36 cellular contexts compared by ENCODE assay signal in genomic region chr12:76137611-76138010, GRCh38. TPM values are rescaled to one million over a fixed set of nuclear protein-coding genes. Genes with fewer than 3 reads are reported as not detected.
DNase-seq lines count a peak whose midpoint lies in the region; ATAC-seq, FAIRE-seq and TF ChIP-seq lines count a peak whose summit lies in the region.
"Had no signal": no experiment of that assay in that cellular context is flagged by ENCODE, and none has a peak within 500 bp of the region (broad histone marks: within the 10 kb centered on the region; RNA-seq: fewer than 3 reads in every experiment).

No MANE protein-coding gene starts in this region.

- no peaks in the 10 kb centered on the region for H3K4me1 ChIP-seq in left ventricle myocardium inferior
- H3K4me1 ChIP-seq in astrocyte (ENCODE audit: insufficient read depth, low read length) = no peaks in the 10 kb centered on the region
- H3K4me1 ChIP-seq: esophagus muscularis mucosa, prostate gland had no signal

- H3K9me3 Mint-ChIP-seq in astrocyte (ENCODE audit: unreplicated experiment) = peaks cover 4% of the 10 kb centered on the region
- H3K9me3 Mint-ChIP-seq: activated CD4-positive, alpha-beta memory T cell treated with anti-CD3 and anti-CD28 coated beads, Interleukin-2, amount 10 ng/mL, durations not matched to agents 7 days and 5 days; CD4-positive, alpha-beta T cell had no signal

- H3K36me3 ChIP-seq in left ventricle myocardium inferior (no peaks in the 10 kb centered on the region), astrocyte (ENCODE audit: insufficient read depth, low read length) (no peaks in the 10 kb centered on the region)
- H3K36me3 ChIP-seq: esophagus muscularis mucosa, prostate gland had no signal

- H3K79me2 ChIP-seq in astrocyte (ENCODE audit: insufficient read depth, low read length) = no peaks in the 10 kb centered on the region

- H3K9ac ChIP-seq in astrocyte (ENCODE audit: low read length) = no peak overlapping the region

- peaks cover 20% of the 10 kb centered on the region for H3K9me3 ChIP-seq in left ventricle myocardium inferior (replicated peaks)
- H3K9me3 ChIP-seq in astrocyte (ENCODE audit: insufficient read depth, low read depth, low read length) = no peaks in the 10 kb centered on the region
- H3K9me3 ChIP-seq: prostate gland had no signal

- no peak overlapping the region for H2AFZ ChIP-seq in astrocyte (ENCODE audit: low read depth, low read length)

- H4K20me1 ChIP-seq in astrocyte (ENCODE audit: insufficient read depth, low read length) = no peaks in the 10 kb centered on the region

- H3K27me3 ChIP-seq in left ventricle myocardium inferior (ENCODE audit: low read depth) = no peaks in the 10 kb centered on the region
- H3K27me3 ChIP-seq in astrocyte (ENCODE audit: insufficient read depth, low read length) = no peaks in the 10 kb centered on the region
- H3K27me3 ChIP-seq: esophagus muscularis mucosa had no signal

- peak; percentile 63 to 89 for ATAC-seq in left cardiac atrium
- no peak for ATAC-seq in GM19328 (IDR thresholded peaks at IDR 0.05; ENCODE audit: unreplicated experiment)
- ATAC-seq in HG02610 (IDR thresholded peaks at IDR 0.05; ENCODE audit: unreplicated experiment) = no peak
- ATAC-seq: activated naive CD8-positive, alpha-beta T cell treated with anti-CD3 and anti-CD28 coated beads, Interleukin-2, amount 50 U/mL, for 24 hours; left ventricle myocardium superior; Panc1; sciatic nerve had no signal

- peak overlapping the region; percentile 23 for H3K4me2 ChIP-seq in astrocyte (ENCODE audit: low read length)

- TF ChIP-seq CTCF in left ventricle myocardium inferior (IDR thresholded peaks at IDR 0.05; ENCODE audit: borderline replicate concordance) (no peak), astrocyte (IDR thresholded peaks at IDR 0.05; ENCODE audit: insufficient read depth, low read depth, low read length) (no peak)

- no peaks in the 10 kb centered on the region for H3K27me3 Mint-ChIP-seq in astrocyte (ENCODE audit: low read depth, unreplicated experiment)
- H3K27me3 Mint-ChIP-seq: activated CD4-positive, alpha-beta memory T cell treated with anti-CD3 and anti-CD28 coated beads, Interleukin-2, amount 10 ng/mL, durations not matched to agents 7 days and 5 days; CD4-positive, alpha-beta T cell; type B pancreatic cell had no signal

- intact Hi-C loops in left cardiac atrium (cut with DNase I) = no loop called here
- intact Hi-C loops in left ventricle myocardium inferior (cut with micrococcal nuclease) = no loop called here

- peaks cover 4% of the 10 kb centered on the region for H3K36me3 Mint-ChIP-seq in astrocyte (ENCODE audit: low read depth, unreplicated experiment)
- H3K36me3 Mint-ChIP-seq: type B pancreatic cell had no signal

- no peak overlapping the region for H3K27ac Mint-ChIP-seq in astrocyte (ENCODE audit: unreplicated experiment)
- H3K27ac Mint-ChIP-seq: activated CD4-positive, alpha-beta memory T cell treated with anti-CD3 and anti-CD28 coated beads, Interleukin-2, amount 10 ng/mL, durations not matched to agents 7 days and 5 days; activated naive CD8-positive, alpha-beta T cell treated with anti-CD3 and anti-CD28 coated beads, Interleukin-2, amount 50 U/mL, for 24 hours; CD4-positive, alpha-beta T cell; T-helper 2 cell treated with Interferon-gamma antibody and Interleukin-4, amounts not matched to agents 5 μg/mL and 100 μg/mL, for 36 hours; type B pancreatic cell had no signal

- peaks cover 2% of the 10 kb centered on the region for H3K4me1 Mint-ChIP-seq in astrocyte (ENCODE audit: low read depth, unreplicated experiment)
- H3K4me1 Mint-ChIP-seq: naive B cell had no signal

- H3K27ac ChIP-seq in left ventricle myocardium inferior (replicated peaks) = no peak overlapping the region
- peak overlapping the region; percentile 60 for H3K27ac ChIP-seq in astrocyte (ENCODE audit: low read depth, low read length)
- H3K27ac ChIP-seq: esophagus muscularis mucosa, HL-60, prostate gland had no signal

- peak; percentile 67 for FAIRE-seq in astrocyte (lab: Jason Lieb, UNC)
- FAIRE-seq: D721Med, GM18507, GM19239, H54 had no signal

- no peak overlapping the region for H3K4me3 ChIP-seq in left ventricle myocardium inferior
- no peak overlapping the region for H3K4me3 ChIP-seq in astrocyte (ENCODE audit: insufficient read depth, low read depth, low read length)
- H3K4me3 ChIP-seq: esophagus muscularis mucosa, prostate gland had no signal

- H3K4me3 Mint-ChIP-seq in astrocyte (ENCODE audit: unreplicated experiment) = no peak overlapping the region
- H3K4me3 Mint-ChIP-seq: activated CD4-positive, alpha-beta memory T cell treated with anti-CD3 and anti-CD28 coated beads, Interleukin-2, amount 10 ng/mL, durations not matched to agents 7 days and 5 days; activated naive CD8-positive, alpha-beta T cell treated with anti-CD3 and anti-CD28 coated beads, Interleukin-2, amount 50 U/mL, for 24 hours; CD4-positive, alpha-beta T cell; naive B cell; T-helper 2 cell treated with Interferon-gamma antibody and Interleukin-4, amounts not matched to agents 5 μg/mL and 100 μg/mL, for 36 hours; type B pancreatic cell had no signal

- DNase-seq in left cardiac atrium = no peak
- no peak for DNase-seq in left ventricle myocardium inferior
- peak; percentile 71 for DNase-seq in astrocyte (ENCODE audit: low read depth)
- DNase-seq in iris pigment epithelial cell (ENCODE audit: low read depth) = peak; percentile 12
- DNase-seq in NCI-H2171 (lab: John Stamatoyannopoulos, UW) = no peak
- DNase-seq in stimulated activated naive CD4-positive, alpha-beta T cell (lab: John Stamatoyannopoulos, UW) = no peak
- DNase-seq: activated CD4-positive, alpha-beta memory T cell treated with anti-CD3 and anti-CD28 coated beads, Interleukin-2, amount 10 ng/mL, durations not matched to agents 7 days and 5 days; activated CD8-positive, alpha-beta memory T cell treated with anti-CD3 and anti-CD28 coated beads, Interleukin-2, amount 50 U/mL, for 4 hours; activated naive CD4-positive, alpha-beta T cell; activated naive CD8-positive, alpha-beta T cell treated with anti-CD3 and anti-CD28 coated beads, Interleukin-2, amount 50 U/mL, for 24 hours; CD4-positive, alpha-beta T cell; cerebellar nuclear complex; DND-41; Karpas-422; left ventricle myocardium superior; midbrain; naive B cell; NCI-H1417; NCI-H2029 treated with DMSO at 0.1 percent for 48 hours; NCI-H2227 treated with DMSO at 0.1 percent for 48 hours; NCI-H69; SHP77 treated with DMSO at 0.1 percent for 48 hours; stimulated activated CD4-positive, alpha-beta T cell treated with anti-CD3 and anti-CD28 coated beads, Interleukin-4, amount 100 ng/mL, for 1 hour had no signal

RNA-seq across cellular contexts. Expression of gene NAP1L1, which starts 53.1 kb away (rescaled TPM):
- total RNA-seq in left cardiac atrium (100 to 1,000 TPM; 299 to 358 TPM), left ventricle myocardium inferior (256 TPM), astrocyte (614 and 687 TPM in 2 replicates)

Comparison
In these comparisons a context has a peak if more than half of its experiments do, and no peak if none do; other contexts are left out.
1. ATAC-seq: peak in left cardiac atrium (2 of 2); none in GM19328 (single experiment) and HG02610 (single experiment).
2. DNase-seq: peak in astrocyte (single experiment) and iris pigment epithelial cell (single experiment); none in left cardiac atrium (single experiment), left ventricle myocardium inferior (single experiment), NCI-H2171 (single experiment) and stimulated activated naive CD4-positive, alpha-beta T cell (0 of 6).